8 cellular contexts compared by ENCODE assay signal in genomic region chr22:18970180-18970947, GRCh38. TPM values are rescaled to one million over a fixed set of nuclear protein-coding genes. Genes with fewer than 3 reads are reported as not detected.
DNase-seq lines count a peak whose midpoint lies in the region; ATAC-seq and TF ChIP-seq lines count a peak whose summit lies in the region.

No MANE protein-coding gene starts in this region.

- no peak overlapping the region for H2AK5ac ChIP-seq in IMR-90 (ENCODE audit: low read depth, low read length)

- H3K18ac ChIP-seq in IMR-90 (ENCODE audit: low read depth, low read length): no peak overlapping the region

- POLR2A ChIA-PET in CD8-positive, alpha-beta T cell (lab: Charles Lee): no interaction called here
- POLR2A ChIA-PET in IMR-90 (lab: Charles Lee; ENCODE audit: unreplicated experiment): no interaction called here
- POLR2A ChIA-PET in MCF 10A (lab: Yijun Ruan, JAX): no interaction called here

- H3K4me3 Mint-ChIP-seq in CD8-positive, alpha-beta T cell: no peak overlapping the region
- peak overlapping the region; percentile 58 for H3K4me3 Mint-ChIP-seq in MCF 10A (ENCODE audit: unreplicated experiment)
- H3K4me3 Mint-ChIP-seq in activated T-helper 2 cell treated with anti-CD3 and anti-CD28 coated beads, Interferon-gamma antibody, Interleukin-2, Interleukin-4, amounts not matched to agents 10 μg/mL and 5 μg/mL and 100 μg/mL, durations not matched to agents 14 hours and 24 hours and 36 hours (ENCODE audit: low read depth): no peak overlapping the region

- H3K4ac ChIP-seq in IMR-90 (ENCODE audit: low read depth, low read length): no peak overlapping the region

- no peak for DNase-seq in CD8-positive, alpha-beta T cell
- DNase-seq in IMR-90 (no peak), MCF 10A (ENCODE audit: unreplicated experiment) (no peak), left colon (no peak), tibial nerve (ENCODE audit: low spot score in 2 of 2) (no peak), T-helper 1 cell (no peak)
- no peak for DNase-seq in activated T-helper 2 cell treated with anti-CD3 and anti-CD28 coated beads, Interferon-gamma antibody, Interleukin-2, Interleukin-4, amounts not matched to agents 10 μg/mL and 5 μg/mL and 100 μg/mL, durations not matched to agents 14 hours and 24 hours and 36 hours (ENCODE audit: low spot score)

- H3K4me1 Mint-ChIP-seq in CD8-positive, alpha-beta T cell (ENCODE audit: low read depth): peaks cover 2% of the 10 kb centered on the region
- no peaks in the 10 kb centered on the region for H3K4me1 Mint-ChIP-seq in MCF 10A (ENCODE audit: insufficient read depth, unreplicated experiment)
- no peaks in the 10 kb centered on the region for H3K4me1 Mint-ChIP-seq in activated T-helper 2 cell treated with anti-CD3 and anti-CD28 coated beads, Interferon-gamma antibody, Interleukin-2, Interleukin-4, amounts not matched to agents 10 μg/mL and 5 μg/mL and 100 μg/mL, durations not matched to agents 14 hours and 24 hours and 36 hours (ENCODE audit: low read depth)

- H3K27ac Mint-ChIP-seq in CD8-positive, alpha-beta T cell: no peak overlapping the region
- no peak overlapping the region for H3K27ac Mint-ChIP-seq in MCF 10A (ENCODE audit: low read depth, unreplicated experiment)
- H3K27ac Mint-ChIP-seq in activated T-helper 2 cell treated with anti-CD3 and anti-CD28 coated beads, Interferon-gamma antibody, Interleukin-2, Interleukin-4, amounts not matched to agents 10 μg/mL and 5 μg/mL and 100 μg/mL, durations not matched to agents 14 hours and 24 hours and 36 hours: no peak overlapping the region

- no peak overlapping the region for H4K8ac ChIP-seq in IMR-90 (ENCODE audit: low read depth in 2 of 2, low read length in 2 of 2)

- H3K27ac ChIP-seq in CD8-positive, alpha-beta T cell (ENCODE audit: low read depth, low read length): no peak overlapping the region
- no peak overlapping the region for H3K27ac ChIP-seq in IMR-90 (ENCODE audit: insufficient read depth, low read length)
- peak overlapping the region in 1 of 4 donors; percentile 26 for H3K27ac ChIP-seq in tibial nerve

- peak overlapping the region; percentile 71 for H2AFZ ChIP-seq in IMR-90 (replicated peaks; ENCODE audit: low read length, poor library complexity)

- 0% methylated on average over 2 of the region's 93 CpGs; no CpG with 5 or more reads in 1 of the 2 experiments for WGBS in IMR-90 (ENCODE audit: extremely low coverage in 2 of 2, insufficient read length in 1 of 2), 2 experiments
- 0 to 1% methylated on average over 9 to 21 of the region's 93 CpGs for WGBS in tibial nerve, 2 donors

- no peak overlapping the region for H3K23ac ChIP-seq in IMR-90 (ENCODE audit: low read depth, low read length)

- no peak for TF ChIP-seq RAD21 in IMR-90 (IDR thresholded peaks at IDR 0.05; ENCODE audit: low read length)

- H3K27me3 Mint-ChIP-seq in CD8-positive, alpha-beta T cell (ENCODE audit: low read depth): peaks cover 12% of the 10 kb centered on the region
- no peaks in the 10 kb centered on the region for H3K27me3 Mint-ChIP-seq in MCF 10A (ENCODE audit: insufficient read depth, unreplicated experiment)
- peaks cover 12% of the 10 kb centered on the region for H3K27me3 Mint-ChIP-seq in activated T-helper 2 cell treated with anti-CD3 and anti-CD28 coated beads, Interferon-gamma antibody, Interleukin-2, Interleukin-4, amounts not matched to agents 10 μg/mL and 5 μg/mL and 100 μg/mL, durations not matched to agents 14 hours and 24 hours and 36 hours (ENCODE audit: low read depth)

- no peak overlapping the region for H2BK120ac ChIP-seq in IMR-90 (ENCODE audit: low read depth, low read length)

- H3K79me1 ChIP-seq in IMR-90 (ENCODE audit: low read depth in 1 of 2, low read length in 2 of 2): no peaks in the 10 kb centered on the region

- TF ChIP-seq POLR2A in IMR-90 (IDR thresholded peaks at IDR 0.05; ENCODE audit: low read depth, low read length) (no peak), tibial nerve (IDR thresholded peaks at IDR 0.05) (no peak)

- no peak overlapping the region for H2BK15ac ChIP-seq in IMR-90 (ENCODE audit: low read depth, low read length)

- H3K14ac ChIP-seq in IMR-90 (replicated peaks; ENCODE audit: low read depth, low read length): no peak overlapping the region

- dilution Hi-C loops in IMR-90 (cut with HindIII; ENCODE audit: low sequenced_read_pairs, unreplicated experiment): no loop called here

- BruUV-seq in IMR-90 (replicated peaks; lab: Mats Ljungman, UMichigan) (no TSS peak), MCF 10A (replicated peaks; lab: Mats Ljungman, UMichigan) (no TSS peak)

- no peak for TF ChIP-seq EP300 in tibial nerve (IDR thresholded peaks at IDR 0.05)

- H4K5ac ChIP-seq in IMR-90 (ENCODE audit: low read depth, low read length): no peak overlapping the region

- H3K27me3 ChIP-seq in CD8-positive, alpha-beta T cell (ENCODE audit: insufficient read depth, low read length): no peaks in the 10 kb centered on the region
- H3K27me3 ChIP-seq in IMR-90 (ENCODE audit: control insufficient read depth, insufficient read depth, low read length): peaks cover 15% of the 10 kb centered on the region; the same call in 1 of the 2 replicates
- H3K27me3 ChIP-seq in tibial nerve: peaks cover 0 to 26% of the 10 kb centered on the region in 2 donors

- H2BK20ac ChIP-seq in IMR-90 (ENCODE audit: low read depth, low read length): no peak overlapping the region

- H3K9me3 ChIP-seq in CD8-positive, alpha-beta T cell (ENCODE audit: low read length): no peaks in the 10 kb centered on the region
- H3K9me3 ChIP-seq in IMR-90 (ENCODE audit: control insufficient read depth, insufficient read depth, low read length) (no peaks in the 10 kb centered on the region), tibial nerve (no peaks in the 10 kb centered on the region)

- H4K91ac ChIP-seq in IMR-90 (ENCODE audit: insufficient read depth, low read depth, low read length): no peak overlapping the region

- H3K56ac ChIP-seq in IMR-90 (ENCODE audit: extremely low read depth, insufficient read depth, low read length): no peak overlapping the region

- H3K4me2 ChIP-seq in IMR-90 (ENCODE audit: low read depth, low read length): no peak overlapping the region; the same call in 1 of the 2 replicates

- no peak for TF ChIP-seq CTCF in CD8-positive, alpha-beta T cell (IDR thresholded peaks at IDR 0.05)
- TF ChIP-seq CTCF in IMR-90 (conservative IDR thresholded peaks at IDR 0.05; ENCODE audit: low read depth, low read length): no peak
- no peak for TF ChIP-seq CTCF in MCF 10A (IDR thresholded peaks at IDR 0.05; ENCODE audit: unreplicated experiment)
- TF ChIP-seq CTCF in tibial nerve (IDR thresholded peaks at IDR 0.05): no peak

- H2AK9ac ChIP-seq in IMR-90 (replicated peaks; ENCODE audit: low read depth, low read length, poor library complexity): no peak overlapping the region

- no peak overlapping the region for H3K9ac ChIP-seq in IMR-90 (ENCODE audit: low read depth, low read length)

- CTCF ChIA-PET in CD8-positive, alpha-beta T cell (lab: Charles Lee): no interaction called here
- CTCF ChIA-PET in IMR-90 (lab: Yijun Ruan, JAX): no interaction called here
- CTCF ChIA-PET in MCF 10A (lab: Yijun Ruan, JAX): no interaction called here

- peak; percentile 49 for ATAC-seq in CD8-positive, alpha-beta T cell
- ATAC-seq in IMR-90 (ENCODE audit: low read depth) (peak; percentile 58), left colon (peak; percentile 73), GM18870 (IDR thresholded peaks at IDR 0.05; ENCODE audit: unreplicated experiment) (no peak)

- no peaks in the 10 kb centered on the region for H3K36me3 ChIP-seq in CD8-positive, alpha-beta T cell (ENCODE audit: insufficient read depth, low read length)
- H3K36me3 ChIP-seq in IMR-90 (ENCODE audit: control insufficient read depth, insufficient read depth, low read length): no peaks in the 10 kb centered on the region
- H3K36me3 ChIP-seq in tibial nerve: no peaks in the 10 kb centered on the region

- no peaks in the 10 kb centered on the region for H3K36me3 Mint-ChIP-seq in CD8-positive, alpha-beta T cell
- H3K36me3 Mint-ChIP-seq in MCF 10A (ENCODE audit: insufficient read depth, unreplicated experiment): no peaks in the 10 kb centered on the region
- no peaks in the 10 kb centered on the region for H3K36me3 Mint-ChIP-seq in activated T-helper 2 cell treated with anti-CD3 and anti-CD28 coated beads, Interferon-gamma antibody, Interleukin-2, Interleukin-4, amounts not matched to agents 10 μg/mL and 5 μg/mL and 100 μg/mL, durations not matched to agents 14 hours and 24 hours and 36 hours (ENCODE audit: low read depth)

- no peaks in the 10 kb centered on the region; the same call in 1 of the 2 replicates for H4K20me1 ChIP-seq in IMR-90 (ENCODE audit: insufficient read depth, low read length)

- H2BK5ac ChIP-seq in IMR-90 (ENCODE audit: low read depth, low read length, poor library complexity, severe bottlenecking): no peak overlapping the region

- in situ Hi-C loops in IMR-90 (cut with MboI; ENCODE audit: low sequenced_read_pairs): loop anchor here (25.0 kb wide), 1 partner anchor 392 kb away; no protein-coding TSS in a partner anchor

- no peaks in the 10 kb centered on the region for H3K4me1 ChIP-seq in CD8-positive, alpha-beta T cell (ENCODE audit: insufficient read depth, low read length)
- no peaks in the 10 kb centered on the region for H3K4me1 ChIP-seq in IMR-90 (ENCODE audit: control insufficient read depth, insufficient read depth, low read length)
- H3K4me1 ChIP-seq in tibial nerve: peaks cover 0 to 15% (median 0%) of the 10 kb centered on the region in 4 donors

- no peak overlapping the region for H3K4me3 ChIP-seq in CD8-positive, alpha-beta T cell (ENCODE audit: low read depth, low read length)
- H3K4me3 ChIP-seq in IMR-90 (ENCODE audit: insufficient read depth, low read depth, low read length) (peak overlapping the region; percentile 3; the same call in 1 of the 2 replicates), tibial nerve (peak overlapping the region; percentile 38 to 64 (median 40))

- H3K9me1 ChIP-seq in IMR-90 (ENCODE audit: insufficient read depth, low read length): no peaks in the 10 kb centered on the region

- intact Hi-C loops in CD8-positive, alpha-beta T cell (cut with DNase I, micrococcal nuclease): no loop called here
- intact Hi-C loops in IMR-90 (cut with micrococcal nuclease) (no loop called here), MCF 10A (cut with micrococcal nuclease) (no loop called here), left colon (cut with DNase I, micrococcal nuclease) (no loop called here)
- intact Hi-C loops in activated T-helper 2 cell treated with anti-CD3 and anti-CD28 coated beads, Interferon-gamma antibody, Interleukin-2, Interleukin-4, amounts not matched to agents 10 μg/mL and 5 μg/mL and 100 μg/mL, durations not matched to agents 14 hours and 24 hours and 36 hours (cut with micrococcal nuclease): no loop called here

- H3K9me3 Mint-ChIP-seq in CD8-positive, alpha-beta T cell: no peaks in the 10 kb centered on the region
- H3K9me3 Mint-ChIP-seq in MCF 10A (ENCODE audit: unreplicated experiment): no peaks in the 10 kb centered on the region
- no peaks in the 10 kb centered on the region for H3K9me3 Mint-ChIP-seq in activated T-helper 2 cell treated with anti-CD3 and anti-CD28 coated beads, Interferon-gamma antibody, Interleukin-2, Interleukin-4, amounts not matched to agents 10 μg/mL and 5 μg/mL and 100 μg/mL, durations not matched to agents 14 hours and 24 hours and 36 hours

RNA-seq across cellular contexts. Expression of gene PRODH, which starts 34.3 kb away (rescaled TPM):
- total RNA-seq in CD8-positive, alpha-beta T cell: not detected
- total RNA-seq in IMR-90 (2012; rRNA removed): not detected in 2 replicates
- 0.02 TPM in 1 of 2 replicates, not detected in the other for polyA plus RNA-seq in IMR-90 (2012; rRNA removed)
- polyA plus RNA-seq in IMR-90 (2012; cell fraction: cytosol; rRNA removed): not detected in 2 replicates
- polyA plus RNA-seq in IMR-90 (2012; cell fraction: nucleus; rRNA removed; ENCODE audit: low replicate concordance): 0.02 and 0.06 TPM in 2 replicates
- 6.0 and 8.4 TPM in 2 replicates for total RNA-seq in MCF 10A (2022)
- 10 to 100 TPM; 10.2 to 15.5 TPM for total RNA-seq in left colon
- total RNA-seq in tibial nerve: 100 to 1,000 TPM in 3 of 4 donors, 10 to 100 TPM in 1; 48.3 to 202 (median 147) TPM
- 0.50 and 0.94 TPM in 2 replicates for total RNA-seq in activated T-helper 2 cell treated with anti-CD3 and anti-CD28 coated beads, Interferon-gamma antibody, Interleukin-2, Interleukin-4, amounts not matched to agents 10 μg/mL and 5 μg/mL and 100 μg/mL, durations not matched to agents 14 hours and 24 hours and 36 hours
